ENCODE assay signal across 8 cellular contexts in the genomic region with DNA sequence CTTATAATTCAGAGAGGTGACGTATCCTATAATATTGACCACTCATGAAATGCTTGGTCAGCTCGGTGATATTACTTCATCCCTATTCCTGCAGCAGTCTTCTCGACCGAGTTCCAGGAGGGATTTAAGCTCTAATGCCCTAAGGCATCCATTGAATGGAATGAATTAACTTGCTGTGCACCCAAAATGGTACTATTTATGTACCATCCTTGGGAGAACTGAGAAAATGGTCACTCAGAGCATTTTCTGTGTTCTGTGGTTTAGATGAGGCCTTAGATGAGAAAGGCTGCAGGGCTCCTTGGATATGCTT. TPM values are rescaled to one million over a fixed set of nuclear protein-coding genes. Genes with fewer than 3 reads are reported as not detected.
DNase-seq lines count a peak whose midpoint lies in the region; ATAC-seq and TF ChIP-seq lines count a peak whose summit lies in the region.

No MANE protein-coding gene starts in this region.

- peaks cover 18% of the 10 kb centered on the region for H3K4me1 Mint-ChIP-seq in T-helper 1 cell treated with Interleukin-12 subunit alpha and Interleukin-12 subunit beta and Interleukin-4 antibody, amounts not matched to agents 30 μg/mL and 1 μg/mL, for 36 hours (ENCODE audit: low read depth)

- H3K9me3 Mint-ChIP-seq in T-helper 1 cell treated with Interleukin-12 subunit alpha and Interleukin-12 subunit beta and Interleukin-4 antibody, amounts not matched to agents 30 μg/mL and 1 μg/mL, for 36 hours: no peaks in the 10 kb centered on the region

- H3K4me3 ChIP-seq in adrenal gland (peak overlapping the region; percentile 52 to 99 (median 74)), kidney epithelial cell (ENCODE audit: low read depth, low read length) (peak overlapping the region; percentile 68)

- H3K27me3 ChIP-seq in adrenal gland (no peaks in the 10 kb centered on the region), kidney epithelial cell (ENCODE audit: control insufficient read depth, insufficient read depth, low read length) (no peaks in the 10 kb centered on the region)

- no peak for ATAC-seq in GM21576 (IDR thresholded peaks at IDR 0.05; ENCODE audit: unreplicated experiment)

- H3K27ac ChIP-seq in adrenal gland: peak overlapping the region; percentile 92 to 99 (median 97)
- H3K27ac ChIP-seq in temporal lobe (ENCODE audit: low read depth, low read length): peak overlapping the region; percentile 97

- intact Hi-C loops in adrenal gland (cut with DNase I): no loop called here

- H3K27ac Mint-ChIP-seq in T-helper 1 cell treated with Interleukin-12 subunit alpha and Interleukin-12 subunit beta and Interleukin-4 antibody, amounts not matched to agents 30 μg/mL and 1 μg/mL, for 36 hours: peak overlapping the region; percentile 100

- WGBS in adrenal gland, 4 donors: 0 to 2% (median 0%) methylated on average over 4 of the region's 4 CpGs

- H3K27me3 Mint-ChIP-seq in T-helper 1 cell treated with Interleukin-12 subunit alpha and Interleukin-12 subunit beta and Interleukin-4 antibody, amounts not matched to agents 30 μg/mL and 1 μg/mL, for 36 hours (ENCODE audit: low read depth): peaks cover under 1% of the 10 kb centered on the region

- peak overlapping the region; percentile 98 for H3K4me3 Mint-ChIP-seq in T-helper 1 cell treated with Interleukin-12 subunit alpha and Interleukin-12 subunit beta and Interleukin-4 antibody, amounts not matched to agents 30 μg/mL and 1 μg/mL, for 36 hours

- no peaks in the 10 kb centered on the region for H3K36me3 ChIP-seq in adrenal gland (replicated peaks in 1 of 2)
- no peaks in the 10 kb centered on the region for H3K36me3 ChIP-seq in kidney epithelial cell (ENCODE audit: control insufficient read depth, insufficient read depth, low read length)

- DNase-seq in T-helper 1 cell (no peak), adrenal gland (no peak), kidney epithelial cell (ENCODE audit: low read depth) (no peak), AG08396 (ENCODE audit: low spot score) (no peak), DMS153 treated with DMSO at 0.1 percent for 48 hours (lab: John Stamatoyannopoulos, UW; ENCODE audit: unreplicated experiment) (no peak)

- TF ChIP-seq CTCF in adrenal gland (IDR thresholded peaks at IDR 0.05) (no peak), kidney epithelial cell (IDR thresholded peaks at IDR 0.05; ENCODE audit: insufficient read depth, low read length, poor library complexity, severe bottlenecking) (no peak)

- no peak for TF ChIP-seq POLR2A in adrenal gland (IDR thresholded peaks at IDR 0.05)

- H3K9me3 ChIP-seq in adrenal gland (replicated peaks in 1 of 3): no peaks in the 10 kb centered on the region

- no peaks in the 10 kb centered on the region for H3K36me3 Mint-ChIP-seq in T-helper 1 cell treated with Interleukin-12 subunit alpha and Interleukin-12 subunit beta and Interleukin-4 antibody, amounts not matched to agents 30 μg/mL and 1 μg/mL, for 36 hours (ENCODE audit: low read depth)

- peaks cover 19 to 45% of the 10 kb centered on the region in 2 donors for H3K4me1 ChIP-seq in adrenal gland (replicated peaks in 1 of 2)

RNA-seq across cellular contexts. Expression of a gene that starts 0.6 kb away (rescaled TPM):
- 10 to 100 TPM; 38.8 to 87.1 (median 54.3) TPM for total RNA-seq in adrenal gland
- polyA plus RNA-seq in adrenal gland: 10 to 100 TPM in 2 of 3 donors, 1 to 10 TPM in 1; 9.9 to 63.7 (median 18.9) TPM
- 70.2 and 71.4 TPM in 2 replicates for total RNA-seq in kidney epithelial cell
- 102 TPM for total RNA-seq in temporal lobe

RNA-seq across cellular contexts. Expression of a gene that starts 47.0 kb away (rescaled TPM):
- total RNA-seq in adrenal gland: 10 to 100 TPM; 21.2 to 92.7 (median 44.2) TPM
- polyA plus RNA-seq in adrenal gland: 10 to 100 TPM; 16.6 to 27.2 (median 19.9) TPM
- total RNA-seq in kidney epithelial cell: 46.2 and 47.9 TPM in 2 replicates
- total RNA-seq in temporal lobe: 2.0 TPM
